ENCODE assay signal across 1 cellular context in genomic region chr7:90346326-90347125, GRCh38.
TF ChIP-seq lines count a peak whose summit lies in the region.

TSS of gene GTPBP10 (plus strand) at chr7:90346716. CDS start at chr7:90346742, 26 bp downstream.

TF ChIP-seq in HepG2, 621 proteins besides CTCF, POLR2A, EP300 and RAD21 (continued from another document and continues in another):
- TF ChIP-seq, protein P1, sequence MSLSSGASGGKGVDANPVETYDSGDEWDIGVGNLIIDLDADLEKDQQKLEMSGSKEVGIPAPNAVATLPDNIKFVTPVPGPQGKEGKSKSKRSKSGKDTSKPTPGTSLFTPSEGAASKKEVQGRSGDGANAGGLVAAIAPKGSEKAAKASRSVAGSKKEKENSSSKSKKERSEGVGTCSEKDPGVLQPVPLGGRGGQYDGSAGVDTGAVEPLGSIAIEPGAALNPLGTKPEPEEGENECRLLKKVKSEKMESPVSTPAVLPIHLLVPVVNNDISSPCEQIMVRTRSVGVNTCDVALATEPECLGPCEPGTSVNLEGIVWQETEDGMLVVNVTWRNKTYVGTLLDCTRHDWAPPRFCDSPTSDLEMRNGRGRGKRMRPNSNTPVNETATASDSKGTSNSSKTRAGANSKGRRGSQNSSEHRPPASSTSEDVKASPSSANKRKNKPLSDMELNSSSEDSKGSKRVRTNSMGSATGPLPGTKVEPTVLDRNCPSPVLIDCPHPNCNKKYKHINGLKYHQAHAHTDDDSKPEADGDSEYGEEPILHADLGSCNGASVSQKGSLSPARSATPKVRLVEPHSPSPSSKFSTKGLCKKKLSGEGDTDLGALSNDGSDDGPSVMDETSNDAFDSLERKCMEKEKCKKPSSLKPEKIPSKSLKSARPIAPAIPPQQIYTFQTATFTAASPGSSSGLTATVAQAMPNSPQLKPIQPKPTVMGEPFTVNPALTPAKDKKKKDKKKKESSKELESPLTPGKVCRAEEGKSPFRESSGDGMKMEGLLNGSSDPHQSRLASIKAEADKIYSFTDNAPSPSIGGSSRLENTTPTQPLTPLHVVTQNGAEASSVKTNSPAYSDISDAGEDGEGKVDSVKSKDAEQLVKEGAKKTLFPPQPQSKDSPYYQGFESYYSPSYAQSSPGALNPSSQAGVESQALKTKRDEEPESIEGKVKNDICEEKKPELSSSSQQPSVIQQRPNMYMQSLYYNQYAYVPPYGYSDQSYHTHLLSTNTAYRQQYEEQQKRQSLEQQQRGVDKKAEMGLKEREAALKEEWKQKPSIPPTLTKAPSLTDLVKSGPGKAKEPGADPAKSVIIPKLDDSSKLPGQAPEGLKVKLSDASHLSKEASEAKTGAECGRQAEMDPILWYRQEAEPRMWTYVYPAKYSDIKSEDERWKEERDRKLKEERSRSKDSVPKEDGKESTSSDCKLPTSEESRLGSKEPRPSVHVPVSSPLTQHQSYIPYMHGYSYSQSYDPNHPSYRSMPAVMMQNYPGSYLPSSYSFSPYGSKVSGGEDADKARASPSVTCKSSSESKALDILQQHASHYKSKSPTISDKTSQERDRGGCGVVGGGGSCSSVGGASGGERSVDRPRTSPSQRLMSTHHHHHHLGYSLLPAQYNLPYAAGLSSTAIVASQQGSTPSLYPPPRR (CRISPR knock-in tag; IDR thresholded peaks at IDR 0.05; ENCODE audit: borderline replicate concordance), result peak; percentile 54
- TF ChIP-seq ZNF605 (CRISPR knock-in tag; IDR thresholded peaks at IDR 0.05), result peak; percentile 99
- peak; percentile 89 for TF ChIP-seq XRCC5 (optimal IDR thresholded peaks at IDR 0.05; ENCODE audit: low read length)
- TF ChIP-seq NCOR1 (IDR thresholded peaks at IDR 0.05; ENCODE audit: borderline replicate concordance, low read length), result peak; percentile 54; the same call in 1 of the 2 replicates
- TF ChIP-seq TARDBP (CRISPR knock-in tag; IDR thresholded peaks at IDR 0.05), result peak; percentile 95
- no peak for TF ChIP-seq SOX6 (IDR thresholded peaks at IDR 0.05)
- peak; percentile 82 for TF ChIP-seq SOX6 (CRISPR knock-in tag; IDR thresholded peaks at IDR 0.05)
- no peak for TF ChIP-seq ZNF484 (CRISPR knock-in tag; IDR thresholded peaks at IDR 0.05; ENCODE audit: borderline replicate concordance, low read depth)
- TF ChIP-seq, protein P2, sequence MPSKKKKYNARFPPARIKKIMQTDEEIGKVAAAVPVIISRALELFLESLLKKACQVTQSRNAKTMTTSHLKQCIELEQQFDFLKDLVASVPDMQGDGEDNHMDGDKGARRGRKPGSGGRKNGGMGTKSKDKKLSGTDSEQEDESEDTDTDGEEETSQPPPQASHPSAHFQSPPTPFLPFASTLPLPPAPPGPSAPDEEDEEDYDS (CRISPR knock-in tag; IDR thresholded peaks at IDR 0.05), result peak; percentile 70
- peak; percentile 50; the same call in 1 of the 2 replicates for TF ChIP-seq ZNF678 (CRISPR knock-in tag; IDR thresholded peaks at IDR 0.05)
- TF ChIP-seq, protein P3, sequence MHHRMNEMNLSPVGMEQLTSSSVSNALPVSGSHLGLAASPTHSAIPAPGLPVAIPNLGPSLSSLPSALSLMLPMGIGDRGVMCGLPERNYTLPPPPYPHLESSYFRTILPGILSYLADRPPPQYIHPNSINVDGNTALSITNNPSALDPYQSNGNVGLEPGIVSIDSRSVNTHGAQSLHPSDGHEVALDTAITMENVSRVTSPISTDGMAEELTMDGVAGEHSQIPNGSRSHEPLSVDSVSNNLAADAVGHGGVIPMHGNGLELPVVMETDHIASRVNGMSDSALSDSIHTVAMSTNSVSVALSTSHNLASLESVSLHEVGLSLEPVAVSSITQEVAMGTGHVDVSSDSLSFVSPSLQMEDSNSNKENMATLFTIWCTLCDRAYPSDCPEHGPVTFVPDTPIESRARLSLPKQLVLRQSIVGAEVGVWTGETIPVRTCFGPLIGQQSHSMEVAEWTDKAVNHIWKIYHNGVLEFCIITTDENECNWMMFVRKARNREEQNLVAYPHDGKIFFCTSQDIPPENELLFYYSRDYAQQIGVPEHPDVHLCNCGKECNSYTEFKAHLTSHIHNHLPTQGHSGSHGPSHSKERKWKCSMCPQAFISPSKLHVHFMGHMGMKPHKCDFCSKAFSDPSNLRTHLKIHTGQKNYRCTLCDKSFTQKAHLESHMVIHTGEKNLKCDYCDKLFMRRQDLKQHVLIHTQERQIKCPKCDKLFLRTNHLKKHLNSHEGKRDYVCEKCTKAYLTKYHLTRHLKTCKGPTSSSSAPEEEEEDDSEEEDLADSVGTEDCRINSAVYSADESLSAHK (CRISPR knock-in tag; IDR thresholded peaks at IDR 0.05; ENCODE audit: borderline replicate concordance), result no peak
- TF ChIP-seq ZNF121 (CRISPR knock-in tag; IDR thresholded peaks at IDR 0.05), result no peak
- peak; percentile 99 for TF ChIP-seq SAP130 (CRISPR knock-in tag; IDR thresholded peaks at IDR 0.05; ENCODE audit: low read depth)
- TF ChIP-seq ZNF772 (CRISPR knock-in tag; IDR thresholded peaks at IDR 0.05), result no peak; the same call in 1 of the 2 replicates
- TF ChIP-seq CENPBD1 (CRISPR knock-in tag; IDR thresholded peaks at IDR 0.05; ENCODE audit: borderline replicate concordance, low read depth), result no peak
- no peak for TF ChIP-seq SMAD9 (CRISPR knock-in tag; IDR thresholded peaks at IDR 0.05)
- peak; percentile 46; the same call in 1 of the 2 replicates for TF ChIP-seq ZFP1 (CRISPR knock-in tag; IDR thresholded peaks at IDR 0.05)
- TF ChIP-seq ASH2L (IDR thresholded peaks at IDR 0.05; ENCODE audit: insufficient read length, low read depth, low read length), result peak; percentile 96
- TF ChIP-seq, protein P4, sequence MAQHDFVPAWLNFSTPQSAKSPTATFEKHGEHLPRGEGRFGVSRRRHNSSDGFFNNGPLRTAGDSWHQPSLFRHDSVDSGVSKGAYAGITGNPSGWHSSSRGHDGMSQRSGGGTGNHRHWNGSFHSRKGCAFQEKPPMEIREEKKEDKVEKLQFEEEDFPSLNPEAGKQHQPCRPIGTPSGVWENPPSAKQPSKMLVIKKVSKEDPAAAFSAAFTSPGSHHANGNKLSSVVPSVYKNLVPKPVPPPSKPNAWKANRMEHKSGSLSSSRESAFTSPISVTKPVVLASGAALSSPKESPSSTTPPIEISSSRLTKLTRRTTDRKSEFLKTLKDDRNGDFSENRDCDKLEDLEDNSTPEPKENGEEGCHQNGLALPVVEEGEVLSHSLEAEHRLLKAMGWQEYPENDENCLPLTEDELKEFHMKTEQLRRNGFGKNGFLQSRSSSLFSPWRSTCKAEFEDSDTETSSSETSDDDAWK (CRISPR knock-in tag; IDR thresholded peaks at IDR 0.05), result no peak
- no peak for TF ChIP-seq EZH2 (conservative IDR thresholded peaks at IDR 0.05; ENCODE audit: low read depth, low read length)
- 0 out of 2 replicates have a peak, but pooled peaks have one; percentile 6 for TF ChIP-seq ZNF644 (CRISPR knock-in tag; IDR thresholded peaks at IDR 0.05; ENCODE audit: low read depth)
- TF ChIP-seq, protein P5, sequence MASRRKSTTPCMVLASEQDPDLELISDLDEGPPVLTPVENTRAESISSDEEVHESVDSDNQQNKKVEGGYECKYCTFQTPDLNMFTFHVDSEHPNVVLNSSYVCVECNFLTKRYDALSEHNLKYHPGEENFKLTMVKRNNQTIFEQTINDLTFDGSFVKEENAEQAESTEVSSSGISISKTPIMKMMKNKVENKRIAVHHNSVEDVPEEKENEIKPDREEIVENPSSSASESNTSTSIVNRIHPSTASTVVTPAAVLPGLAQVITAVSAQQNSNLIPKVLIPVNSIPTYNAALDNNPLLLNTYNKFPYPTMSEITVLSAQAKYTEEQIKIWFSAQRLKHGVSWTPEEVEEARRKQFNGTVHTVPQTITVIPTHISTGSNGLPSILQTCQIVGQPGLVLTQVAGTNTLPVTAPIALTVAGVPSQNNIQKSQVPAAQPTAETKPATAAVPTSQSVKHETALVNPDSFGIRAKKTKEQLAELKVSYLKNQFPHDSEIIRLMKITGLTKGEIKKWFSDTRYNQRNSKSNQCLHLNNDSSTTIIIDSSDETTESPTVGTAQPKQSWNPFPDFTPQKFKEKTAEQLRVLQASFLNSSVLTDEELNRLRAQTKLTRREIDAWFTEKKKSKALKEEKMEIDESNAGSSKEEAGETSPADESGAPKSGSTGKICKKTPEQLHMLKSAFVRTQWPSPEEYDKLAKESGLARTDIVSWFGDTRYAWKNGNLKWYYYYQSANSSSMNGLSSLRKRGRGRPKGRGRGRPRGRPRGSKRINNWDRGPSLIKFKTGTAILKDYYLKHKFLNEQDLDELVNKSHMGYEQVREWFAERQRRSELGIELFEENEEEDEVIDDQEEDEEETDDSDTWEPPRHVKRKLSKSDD (CRISPR knock-in tag; IDR thresholded peaks at IDR 0.05; ENCODE audit: low read depth), result peak; percentile 86
- TF ChIP-seq MAX (IDR thresholded peaks at IDR 0.05), result peak; percentile 91
- TF ChIP-seq NCOA2 (CRISPR knock-in tag; IDR thresholded peaks at IDR 0.05), result no peak
- no peak for TF ChIP-seq ZBTB40 (IDR thresholded peaks at IDR 0.05)
- TF ChIP-seq ZBTB40 (CRISPR knock-in tag; IDR thresholded peaks at IDR 0.05), result no peak
- no peak for TF ChIP-seq ZFP37 (CRISPR knock-in tag; IDR thresholded peaks at IDR 0.05; ENCODE audit: borderline replicate concordance)
- TF ChIP-seq MED1 (CRISPR knock-in tag; IDR thresholded peaks at IDR 0.05), result peak; percentile 66; the same call in 1 of the 2 replicates
- TF ChIP-seq KLF12 (CRISPR knock-in tag; IDR thresholded peaks at IDR 0.05; ENCODE audit: borderline replicate concordance), result 0 out of 2 replicates have a peak, but pooled peaks have one; percentile 29
- no peak for TF ChIP-seq E2F2 (CRISPR knock-in tag; IDR thresholded peaks at IDR 0.05; ENCODE audit: borderline replicate concordance)
- peak; percentile 75; the same call in 1 of the 2 replicates for TF ChIP-seq ZZZ3 (CRISPR knock-in tag; IDR thresholded peaks at IDR 0.05; ENCODE audit: borderline replicate concordance)
- no peak for TF ChIP-seq SRSF1 (optimal IDR thresholded peaks at IDR 0.05; ENCODE audit: low read depth, low read length)
- peak; percentile 72 for TF ChIP-seq PITX1 (CRISPR knock-in tag; IDR thresholded peaks at IDR 0.05)
